Comparison of ENCODE assay signal across 23 cellular contexts in genomic region chr21:46384556-46384955, GRCh38.
"Had no signal": no experiment of that assay in that cellular context is flagged by ENCODE, and none has a peak within 500 bp of the region (broad histone marks: within the 10 kb centered on the region; RNA-seq: fewer than 3 reads in every experiment).

No MANE protein-coding gene starts in this region.

- DNase-seq: cortex of kidney; dorsolateral prefrontal cortex; effector CD8-positive, alpha-beta T cell; glutamatergic neuron; kidney; left colon; mesendoderm; naive B cell; retina; right lobe of liver; stimulated activated CD4-positive, alpha-beta T cell treated with anti-CD3 and anti-CD28 coated beads, Interleukin-4, amount 100 ng/mL, for 1 hour; stimulated activated CD8-positive, alpha-beta memory T cell treated with anti-CD3 and anti-CD28 coated beads, Interleukin-4, amount 100 ng/mL, for 48 hours; stimulated activated naive CD8-positive, alpha-beta T cell treated with anti-CD3 and anti-CD28 coated beads, Interleukin-15, Interleukin-2, amounts not matched to agents 100 U/mL and 50 U/mL, for 24 hours; thyroid gland; upper lobe of right lung had no signal

- H3K9me3 ChIP-seq: esophagus muscularis mucosa, gastroesophageal sphincter, psoas muscle, right lobe of liver, suprapubic skin, thyroid gland, upper lobe of right lung had no signal

- FAIRE-seq: endometrium, kidney had no signal

- H3K4me3 Mint-ChIP-seq: naive B cell; nephron; stimulated activated effector memory CD8-positive, alpha-beta T cell treated with anti-CD3 and anti-CD28 coated beads, Interleukin-12 subunit alpha, Interleukin-12 subunit beta, amount 100 ng/mL, for 72 hours had no signal

- H3K27ac Mint-ChIP-seq: naive B cell; nephron; stimulated activated effector memory CD8-positive, alpha-beta T cell treated with anti-CD3 and anti-CD28 coated beads, Interleukin-12 subunit alpha, Interleukin-12 subunit beta, amount 100 ng/mL, for 72 hours had no signal

- H3K4me1 ChIP-seq: esophagus muscularis mucosa, gastroesophageal sphincter, right lobe of liver, suprapubic skin, thyroid gland, upper lobe of right lung had no signal

- H3K27ac ChIP-seq: dorsolateral prefrontal cortex, epithelial cell of prostate, esophagus muscularis mucosa, gastroesophageal sphincter, right lobe of liver, suprapubic skin, thyroid gland, upper lobe of right lung had no signal

- H3K27me3 ChIP-seq: dorsolateral prefrontal cortex, esophagus muscularis mucosa, gastroesophageal sphincter, right lobe of liver, suprapubic skin, thyroid gland, upper lobe of right lung had no signal

- ATAC-seq: gastroesophageal sphincter; left colon; psoas muscle; right lobe of liver; stimulated activated effector memory CD8-positive, alpha-beta T cell treated with anti-CD3 and anti-CD28 coated beads, Interleukin-12 subunit alpha, Interleukin-12 subunit beta, amount 100 ng/mL, for 72 hours; stimulated activated naive CD8-positive, alpha-beta T cell treated with anti-CD3 and anti-CD28 coated beads, Interleukin-15, Interleukin-2, amounts not matched to agents 100 U/mL and 50 U/mL, for 24 hours; upper lobe of right lung had no signal

- H3K4me3 ChIP-seq: dorsolateral prefrontal cortex, esophagus muscularis mucosa, gastroesophageal sphincter, psoas muscle, right lobe of liver, suprapubic skin, thyroid gland, upper lobe of right lung had no signal

- H3K27me3 Mint-ChIP-seq: naive B cell had no signal
